In the genomic region with DNA sequence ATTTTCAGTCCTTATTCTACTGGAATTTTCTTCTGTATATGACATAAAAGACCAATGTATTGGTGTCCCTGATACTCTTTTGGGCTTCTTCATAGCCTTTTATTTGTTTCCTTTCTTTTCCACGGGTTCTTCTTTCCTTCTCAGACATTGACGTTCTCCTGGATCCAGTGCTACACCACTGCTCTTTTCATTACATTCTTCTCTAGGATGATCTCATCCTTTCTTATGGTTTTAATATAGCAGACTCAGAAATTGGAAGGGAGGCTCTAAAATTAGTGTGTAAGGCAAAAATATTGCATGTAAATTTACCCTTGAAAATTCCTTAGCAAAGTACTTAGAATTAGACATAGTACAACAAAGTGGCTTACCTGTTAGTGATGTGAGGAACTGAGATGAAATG, we compare ENCODE assay signal across 23 cellular contexts.
"Had no signal": no experiment of that assay in that cellular context is flagged by ENCODE, and none has a peak within 500 bp of the region (broad histone marks: within the 10 kb centered on the region; RNA-seq: fewer than 3 reads in every experiment).

No MANE protein-coding gene starts in this region.

- H3K4me3 ChIP-seq: heart right ventricle, lower lobe of right lung, mucosa of descending colon, right lobe of liver, thoracic aorta, transverse colon, vagina had no signal

- ATAC-seq: esophagus mucosa; heart right ventricle; left ventricle myocardium superior; lower lobe of right lung; mucosa of descending colon; natural killer cell treated with Interleukin-12 subunit alpha and Interleukin-12 subunit beta and Interleukin-15 and Interleukin-18, amount 100 ng/mL, for 72 hours; right lobe of liver; stimulated activated naive B cell treated with anti-CD40 and anti-IgM and Interleukin-4, amounts not matched to agents 10 μg/mL and 1 μg/mL and 100 μg/mL, for 72 hours had no signal

- H2AFZ ChIP-seq: parathyroid adenoma had no signal

- H3K4me1 ChIP-seq: lower lobe of right lung, parathyroid adenoma, transverse colon had no signal

- H3K27ac ChIP-seq: epithelial cell of prostate, heart right ventricle, lower lobe of right lung, neutrophil, parathyroid adenoma, right lobe of liver, thoracic aorta, transverse colon, vagina had no signal

- H3K9me3 ChIP-seq: heart right ventricle, lower lobe of right lung, mucosa of descending colon, neutrophil, right lobe of liver, thoracic aorta, transverse colon, vagina had no signal

- H3K27me3 ChIP-seq: heart right ventricle, neutrophil, right lobe of liver, transverse colon, vagina had no signal

- H3K36me3 ChIP-seq: heart right ventricle, lower lobe of right lung, neutrophil, right lobe of liver, thoracic aorta, transverse colon, vagina had no signal

- H3K79me2 ChIP-seq: parathyroid adenoma had no signal

- DNase-seq: effector CD8-positive, alpha-beta T cell; endodermal cell; foreskin melanocyte; glutamatergic neuron; heart right ventricle; hypothalamus; left ventricle myocardium superior; lower lobe of right lung; mucosa of descending colon; naive B cell; right lobe of liver; small intestine; stimulated activated CD4-positive, alpha-beta T cell treated with anti-CD3 and anti-CD28 coated beads, Interleukin-15, amount 100 ng/mL, for 24 hours; stimulated activated CD4-positive, alpha-beta T cell treated with anti-CD3 and anti-CD28 coated beads, Interleukin-2, amount 100 ng/mL, for 48 hours; stimulated activated naive B cell treated with anti-CD40 and anti-IgM and Interleukin-4, amounts not matched to agents 10 μg/mL and 1 μg/mL and 100 μg/mL, for 72 hours; transverse colon had no signal

- H3K9ac ChIP-seq: parathyroid adenoma had no signal
